16 cellular contexts compared by ENCODE assay signal in the genomic region with DNA sequence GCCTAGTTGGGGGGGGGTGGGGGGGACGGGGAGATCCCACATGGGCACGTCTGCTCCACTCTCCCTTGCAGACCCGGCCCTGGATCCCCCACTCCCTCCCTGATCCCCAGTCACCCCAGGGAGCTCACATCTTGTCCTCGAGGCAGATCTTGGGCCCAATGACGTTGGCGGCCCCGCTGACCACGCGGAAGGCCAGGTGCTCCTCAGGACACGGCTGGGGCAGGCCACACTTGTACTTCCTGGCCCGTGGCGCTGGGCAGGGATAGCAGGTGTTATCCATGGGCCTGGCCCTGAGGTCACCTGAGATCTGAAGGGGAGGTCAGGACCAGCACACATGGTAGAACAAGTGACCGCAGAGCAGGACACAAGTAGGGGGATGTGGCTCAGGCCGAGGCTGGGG. TPM values are rescaled to one million over a fixed set of nuclear protein-coding genes. Genes with fewer than 3 reads are reported as not detected.
DNase-seq lines count a peak whose midpoint lies in the region; ATAC-seq and TF ChIP-seq lines count a peak whose summit lies in the region.
"Had no signal": no experiment of that assay in that cellular context is flagged by ENCODE, and none has a peak within 500 bp of the region (broad histone marks: within the 10 kb centered on the region; RNA-seq: fewer than 3 reads in every experiment).

No MANE protein-coding gene starts in this region.

- no peaks in the 10 kb centered on the region; the same call in 1 of the 2 replicates for H3K36me3 ChIP-seq in H7 (replicated peaks; ENCODE audit: control insufficient read depth, insufficient read depth, low read length)

- no peak overlapping the region for H3K4me3 Mint-ChIP-seq in activated T-cell treated with anti-CD3 and anti-CD28 coated beads, Interleukin-2, amount 50 U/mL, for 24 hours
- H3K4me3 Mint-ChIP-seq in nephron progenitor cell = no peak overlapping the region
- no peak overlapping the region for H3K4me3 Mint-ChIP-seq in stimulated activated naive B cell treated with anti-CD40 and anti-IgM and Interleukin-4, amounts not matched to agents 10 μg/mL and 1 μg/mL and 100 μg/mL, for 72 hours
- H3K4me3 Mint-ChIP-seq: B cell; CD8-positive, alpha-beta T cell; H9 had no signal

- no peak for ATAC-seq in stimulated activated naive B cell treated with anti-CD40 and anti-IgM and Interleukin-4, amounts not matched to agents 10 μg/mL and 1 μg/mL and 100 μg/mL, for 72 hours (replicated peaks)
- no peak for ATAC-seq in HG02885 (IDR thresholded peaks at IDR 0.05; ENCODE audit: poor library complexity, unreplicated experiment)
- ATAC-seq: CD8-positive, alpha-beta T cell; GM12878; HepG2 had no signal

- H3K27ac Mint-ChIP-seq in activated T-cell treated with anti-CD3 and anti-CD28 coated beads, Interleukin-2, amount 50 U/mL, for 24 hours = peak overlapping the region; percentile 52
- H3K27ac Mint-ChIP-seq in nephron progenitor cell = peak overlapping the region; percentile 29
- H3K27ac Mint-ChIP-seq in stimulated activated naive B cell treated with anti-CD40 and anti-IgM and Interleukin-4, amounts not matched to agents 10 μg/mL and 1 μg/mL and 100 μg/mL, for 72 hours = peak overlapping the region; percentile 56
- H3K27ac Mint-ChIP-seq: B cell; CD8-positive, alpha-beta T cell; H9 had no signal

- peaks cover 45% of the 10 kb centered on the region for H3K36me3 Mint-ChIP-seq in activated T-cell treated with anti-CD3 and anti-CD28 coated beads, Interleukin-2, amount 50 U/mL, for 24 hours (ENCODE audit: low read depth)
- peaks cover 28% of the 10 kb centered on the region for H3K36me3 Mint-ChIP-seq in nephron progenitor cell (ENCODE audit: low read depth)
- H3K36me3 Mint-ChIP-seq in stimulated activated naive B cell treated with anti-CD40 and anti-IgM and Interleukin-4, amounts not matched to agents 10 μg/mL and 1 μg/mL and 100 μg/mL, for 72 hours = peaks cover 18 to 35% of the 10 kb centered on the region in 2 donors

- TF ChIP-seq CTCF in nephron progenitor cell (IDR thresholded peaks at IDR 0.05) = no peak

- H3K9me3 Mint-ChIP-seq in activated T-cell treated with anti-CD3 and anti-CD28 coated beads, Interleukin-2, amount 50 U/mL, for 24 hours = no peaks in the 10 kb centered on the region
- peaks cover 55% of the 10 kb centered on the region for H3K9me3 Mint-ChIP-seq in nephron progenitor cell
- H3K9me3 Mint-ChIP-seq in stimulated activated naive B cell treated with anti-CD40 and anti-IgM and Interleukin-4, amounts not matched to agents 10 μg/mL and 1 μg/mL and 100 μg/mL, for 72 hours = no peaks in the 10 kb centered on the region
- H3K9me3 Mint-ChIP-seq: CD8-positive, alpha-beta T cell had no signal

- peaks cover 11% of the 10 kb centered on the region for H3K4me1 Mint-ChIP-seq in activated T-cell treated with anti-CD3 and anti-CD28 coated beads, Interleukin-2, amount 50 U/mL, for 24 hours (ENCODE audit: low read depth)
- H3K4me1 Mint-ChIP-seq in nephron progenitor cell = peaks cover 32% of the 10 kb centered on the region
- peaks cover 2 to 10% of the 10 kb centered on the region in 2 donors for H3K4me1 Mint-ChIP-seq in stimulated activated naive B cell treated with anti-CD40 and anti-IgM and Interleukin-4, amounts not matched to agents 10 μg/mL and 1 μg/mL and 100 μg/mL, for 72 hours
- H3K4me1 Mint-ChIP-seq: H9 had no signal

- no peak for DNase-seq in activated T-cell treated with anti-CD3 and anti-CD28 coated beads, Interleukin-2, amount 50 U/mL, for 24 hours
- DNase-seq in activated T-cell treated with anti-CD3 and anti-CD28 coated beads for 4 hours (no peak), H7 (peak; percentile 22), nephron progenitor cell (no peak)
- DNase-seq in stimulated activated naive B cell treated with anti-CD40 and anti-IgM and Interleukin-4, amounts not matched to agents 10 μg/mL and 1 μg/mL and 100 μg/mL, for 72 hours = no peak
- DNase-seq: Calu3; CD8-positive, alpha-beta T cell; DND-41; EL; GOT3; H9 had no signal

- H3K4me3 ChIP-seq in H7 (ENCODE audit: insufficient read depth, low read depth, low read length) = no peak overlapping the region
- H3K4me3 ChIP-seq: BLaER1 treated with 17β-estradiol and CSF1 and Interleukin-3, amounts not matched to agents 10 nM and 100 nM; GM12878 had no signal

- no peaks in the 10 kb centered on the region for H3K27me3 ChIP-seq in H7 (ENCODE audit: control insufficient read depth, insufficient read depth, low read length)

- H3K27me3 Mint-ChIP-seq in activated T-cell treated with anti-CD3 and anti-CD28 coated beads, Interleukin-2, amount 50 U/mL, for 24 hours = peaks cover 27% of the 10 kb centered on the region
- H3K27me3 Mint-ChIP-seq in nephron progenitor cell (ENCODE audit: low read depth, poor library complexity) = peaks cover 2% of the 10 kb centered on the region
- H3K27me3 Mint-ChIP-seq in stimulated activated naive B cell treated with anti-CD40 and anti-IgM and Interleukin-4, amounts not matched to agents 10 μg/mL and 1 μg/mL and 100 μg/mL, for 72 hours = no peaks in the 10 kb centered on the region
- H3K27me3 Mint-ChIP-seq: B cell had no signal

RNA-seq across cellular contexts. Expression of a gene that starts 7.7 kb away (rescaled TPM):
- total RNA-seq in H7 (2014; rRNA removed; shearing (Covaris generic)) = 31.6 and 42.5 TPM in 2 replicates

RNA-seq across cellular contexts. Expression of a gene that starts 17.9 kb away (rescaled TPM):
- total RNA-seq in H7 (2014; rRNA removed; shearing (Covaris generic)) = 17.0 and 18.4 TPM in 2 replicates

RNA-seq across cellular contexts. Expression of a gene that starts 21.9 kb away (rescaled TPM):
- total RNA-seq in H7 (2014; rRNA removed; shearing (Covaris generic)) = 64.8 and 84.0 TPM in 2 replicates

RNA-seq across cellular contexts. Expression of a gene that starts 29.3 kb away (rescaled TPM):
- total RNA-seq in H7 (2014; rRNA removed; shearing (Covaris generic)) = 47.9 and 84.9 TPM in 2 replicates

RNA-seq across cellular contexts. Expression of a gene that starts 38.3 kb away (rescaled TPM):
- total RNA-seq in H7 (2014; rRNA removed; shearing (Covaris generic)) = 51.8 and 58.0 TPM in 2 replicates
